Comparison of ENCODE assay signal across 18 cellular contexts in genomic region chr5:161105563-161105962, GRCh38.
DNase-seq lines count a peak whose midpoint lies in the region; TF ChIP-seq lines count a peak whose summit lies in the region.
"Had no signal": no experiment of that assay in that cellular context is flagged by ENCODE, and none has a peak within 500 bp of the region (broad histone marks: within the 10 kb centered on the region; RNA-seq: fewer than 3 reads in every experiment).

No MANE protein-coding gene starts in this region.

- peak; percentile 14 for DNase-seq in AG09309 (ENCODE audit: low read depth)
- peak; percentile 17 for DNase-seq in RPMI7951 (ENCODE audit: low read depth)
- peak; percentile 67 for DNase-seq in fibroblast of villous mesenchyme (ENCODE audit: low read depth)
- DNase-seq in neural crest cell (ENCODE audit: low read depth, low spot score), result no peak
- no peak for DNase-seq in Karpas-422
- DNase-seq in SKM-1 (lab: John Stamatoyannopoulos, UW; ENCODE audit: unreplicated experiment), result no peak
- no peak for DNase-seq in activated CD4-positive, alpha-beta T cell treated with anti-CD3 and anti-CD28 coated beads, Interleukin-2, amount 50 U/mL, for 4 hours
- no peak for DNase-seq in NCI-H1436 (lab: John Stamatoyannopoulos, UW)
- DNase-seq: H9; left ventricle myocardium superior; NCI-H2029; NCI-H82; sigmoid colon; stimulated activated naive CD4-positive, alpha-beta T cell treated with Interleukin-2 at 50 U/mL for 16 hours; T-helper 1 cell had no signal

- no peak overlapping the region for H3K4me2 ChIP-seq in Karpas-422 (ENCODE audit: low read depth, low read length, poor library complexity, severe bottlenecking)
- H3K4me2 ChIP-seq: KMS-11, neural progenitor cell had no signal

- no peaks in the 10 kb centered on the region for H3K9me3 Mint-ChIP-seq in neural crest cell
- H3K9me3 Mint-ChIP-seq: H9, neural progenitor cell had no signal

- peaks cover 24% of the 10 kb centered on the region for H3K4me1 Mint-ChIP-seq in neural crest cell
- H3K4me1 Mint-ChIP-seq: activated naive CD4-positive, alpha-beta T cell treated with anti-CD3 and anti-CD28 coated beads, Interleukin-2, amount 50 U/mL, for 24 hours had no signal

- no peaks in the 10 kb centered on the region for H3K36me3 Mint-ChIP-seq in neural crest cell (ENCODE audit: low read depth)
- H3K36me3 Mint-ChIP-seq: activated naive CD4-positive, alpha-beta T cell treated with anti-CD3 and anti-CD28 coated beads, Interleukin-2, amount 50 U/mL, for 24 hours; neural progenitor cell had no signal

- no peaks in the 10 kb centered on the region for H3K79me2 ChIP-seq in Karpas-422 (ENCODE audit: low read length)

- TF ChIP-seq CTCF in AG09309 (IDR thresholded peaks at IDR 0.05; ENCODE audit: control insufficient read depth, insufficient read depth, low read depth, low read length, missing control alignments), result no peak
- no peak for TF ChIP-seq CTCF in fibroblast of villous mesenchyme (IDR thresholded peaks at IDR 0.05; ENCODE audit: insufficient read depth, low read depth, low read length)
- no peak for TF ChIP-seq CTCF in neural crest cell (conservative IDR thresholded peaks at IDR 0.05)

- no peaks in the 10 kb centered on the region for H3K27me3 Mint-ChIP-seq in neural crest cell (ENCODE audit: low read depth)
- H3K27me3 Mint-ChIP-seq: activated naive CD4-positive, alpha-beta T cell treated with anti-CD3 and anti-CD28 coated beads, Interleukin-2, amount 50 U/mL, for 24 hours had no signal

- no peak overlapping the region for H3K9ac ChIP-seq in Karpas-422 (ENCODE audit: low read length)
- H3K9ac ChIP-seq: KMS-11, neural progenitor cell had no signal

- H3K9me2 ChIP-seq in Karpas-422 (replicated peaks; ENCODE audit: insufficient read depth, low read length), result no peaks in the 10 kb centered on the region

- H3K4me3 Mint-ChIP-seq in neural crest cell, result no peak overlapping the region
- H3K4me3 Mint-ChIP-seq: activated naive CD4-positive, alpha-beta T cell treated with anti-CD3 and anti-CD28 coated beads, Interleukin-2, amount 50 U/mL, for 24 hours; H9; neural progenitor cell had no signal

- H3K27me3 ChIP-seq in Karpas-422 (ENCODE audit: low read length), result no peaks in the 10 kb centered on the region
- H3K27me3 ChIP-seq: neural progenitor cell, sigmoid colon had no signal

- H3K36me3 ChIP-seq in Karpas-422 (ENCODE audit: insufficient read depth, low read length), result no peaks in the 10 kb centered on the region
- H3K36me3 ChIP-seq: neural progenitor cell, sigmoid colon had no signal

- peak overlapping the region; percentile 75 for H3K27ac Mint-ChIP-seq in neural crest cell (ENCODE audit: unreplicated experiment)
- H3K27ac Mint-ChIP-seq: activated naive CD4-positive, alpha-beta T cell treated with anti-CD3 and anti-CD28 coated beads, Interleukin-2, amount 50 U/mL, for 24 hours; H9; neural progenitor cell had no signal

- H3K4me3 ChIP-seq in AG09309 (ENCODE audit: control insufficient read depth, low read depth, low read length), result no peak overlapping the region
- no peak overlapping the region for H3K4me3 ChIP-seq in fibroblast of villous mesenchyme (ENCODE audit: low read depth, low read length)
- no peak overlapping the region for H3K4me3 ChIP-seq in Karpas-422 (ENCODE audit: low read length)
- H3K4me3 ChIP-seq: neural progenitor cell, sigmoid colon had no signal

- H4K20me1 ChIP-seq in Karpas-422 (ENCODE audit: insufficient read depth, low read depth, low read length), result no peaks in the 10 kb centered on the region

- no peak overlapping the region for H2AFZ ChIP-seq in Karpas-422 (ENCODE audit: low read length)
- H2AFZ ChIP-seq: neural progenitor cell had no signal

- H3K27ac ChIP-seq in Karpas-422 (ENCODE audit: low read length), result no peak overlapping the region
- H3K27ac ChIP-seq: KMS-11, neural progenitor cell, sigmoid colon had no signal

- no peaks in the 10 kb centered on the region for H3K4me1 ChIP-seq in Karpas-422 (ENCODE audit: low read length)
- H3K4me1 ChIP-seq: neural progenitor cell, sigmoid colon had no signal

- H3K9me3 ChIP-seq in Karpas-422 (ENCODE audit: low read length), result no peaks in the 10 kb centered on the region
- H3K9me3 ChIP-seq: sigmoid colon had no signal

Comparison
In these comparisons a context has a peak if more than half of its experiments do, and no peak if none do; other contexts are left out.
1. DNase-seq: peak in AG09309 (single experiment), RPMI7951 (single experiment) and fibroblast of villous mesenchyme (single experiment); none in neural crest cell (single experiment), Karpas-422 (single experiment), SKM-1 (single experiment), activated CD4-positive, alpha-beta T cell treated with anti-CD3 and anti-CD28 coated beads, Interleukin-2, amount 50 U/mL, for 4 hours (0 of 2) and NCI-H1436 (single experiment).